8 cellular contexts compared by ENCODE assay signal in the genomic region with DNA sequence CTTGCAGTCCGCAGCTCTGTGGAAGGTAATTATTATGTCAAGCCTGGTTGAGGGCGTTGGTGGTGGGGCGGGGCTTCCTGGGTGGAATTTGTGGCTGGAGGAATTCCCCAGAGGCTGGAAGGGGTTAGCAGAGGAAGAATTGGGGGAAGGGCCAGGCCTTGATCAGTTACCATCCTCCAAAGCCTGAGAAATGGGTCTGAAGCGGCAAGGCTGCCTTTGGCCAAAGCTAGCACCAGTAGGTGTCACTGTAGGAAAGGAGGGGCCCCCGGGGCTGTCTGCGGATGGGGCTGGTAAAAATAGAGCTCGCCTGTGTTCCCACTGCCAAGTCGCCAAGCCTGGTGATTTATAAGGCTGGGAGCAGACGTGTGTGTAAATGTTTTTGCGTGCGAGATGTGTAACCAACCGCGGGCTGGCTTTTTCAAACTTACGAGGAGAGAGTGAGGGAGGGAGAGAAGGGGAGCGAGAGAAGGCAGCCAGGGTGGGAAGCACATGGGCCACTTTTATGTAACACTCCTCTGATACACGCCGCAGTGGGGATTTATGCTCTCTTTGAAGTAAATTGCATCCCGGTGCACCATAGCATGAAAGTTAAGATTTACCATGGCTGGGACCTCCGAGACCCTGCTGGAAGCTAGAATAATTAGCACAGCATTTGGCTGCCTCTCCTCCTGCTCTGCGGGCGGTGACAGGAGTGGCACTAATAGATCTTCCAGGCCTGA.
DNase-seq lines count a peak whose midpoint lies in the region; ATAC-seq, FAIRE-seq and TF ChIP-seq lines count a peak whose summit lies in the region.

No MANE protein-coding gene starts in this region.

- no peaks in the 10 kb centered on the region for H3K9me3 ChIP-seq in CD4-positive, alpha-beta memory T cell (ENCODE audit: control insufficient read depth in 1 of 2, low read length in 2 of 2)
- no peaks in the 10 kb centered on the region for H3K9me3 ChIP-seq in pancreas

- no peak overlapping the region for H3K27ac ChIP-seq in CD4-positive, alpha-beta memory T cell (ENCODE audit: low read depth, low read length)
- H3K27ac ChIP-seq in pancreas: peak overlapping the region in 1 of 4 donors; percentile 17

- no peaks in the 10 kb centered on the region for H3K27me3 ChIP-seq in CD4-positive, alpha-beta memory T cell (ENCODE audit: insufficient read depth, low read length)
- H3K27me3 ChIP-seq in pancreas: peaks cover 0 to 5% (median 0%) of the 10 kb centered on the region in 4 donors

- H3K4me1 ChIP-seq in CD4-positive, alpha-beta memory T cell (ENCODE audit: insufficient read depth, low read length): peaks cover 8% of the 10 kb centered on the region
- peaks cover 0 to 13% (median 10%) of the 10 kb centered on the region in 3 donors for H3K4me1 ChIP-seq in pancreas

- H3K4me3 Mint-ChIP-seq in CD4-positive, alpha-beta memory T cell: peak overlapping the region in 2 of 8 donors; percentile 46 to 65
- H3K4me3 Mint-ChIP-seq in HFFc6: no peak overlapping the region
- no peak overlapping the region for H3K4me3 Mint-ChIP-seq in activated naive CD4-positive, alpha-beta T cell treated with anti-CD3 and anti-CD28 coated beads, Interleukin-2, amount 10 ng/mL, durations not matched to agents 7 days and 5 days

- no peaks in the 10 kb centered on the region for H3K36me3 ChIP-seq in CD4-positive, alpha-beta memory T cell (ENCODE audit: insufficient read depth, low read length)
- H3K36me3 ChIP-seq in pancreas: no peaks in the 10 kb centered on the region

- POLR2A ChIA-PET in CD4-positive, alpha-beta memory T cell (lab: Charles Lee; ENCODE audit: partially characterized antibody): interaction anchor here (1.0 to 1.1 kb wide), 2 partner anchors 283 to 446 kb away, joined by 3 to 4 read pairs; no protein-coding TSS in a partner anchor

- no peak overlapping the region for H3K4me3 ChIP-seq in CD4-positive, alpha-beta memory T cell (ENCODE audit: low read length in 2 of 2)
- H3K4me3 ChIP-seq in pancreas: no peak overlapping the region

- peaks cover 4 to 7% (median 5%) of the 10 kb centered on the region in 4 donors for H3K4me1 Mint-ChIP-seq in CD4-positive, alpha-beta memory T cell
- peaks cover 26% of the 10 kb centered on the region for H3K4me1 Mint-ChIP-seq in HFFc6 (ENCODE audit: low read depth)
- H3K4me1 Mint-ChIP-seq in activated naive CD4-positive, alpha-beta T cell treated with anti-CD3 and anti-CD28 coated beads, Interleukin-2, amount 10 ng/mL, durations not matched to agents 7 days and 5 days: peaks cover 7% of the 10 kb centered on the region

- no peaks in the 10 kb centered on the region for H3K36me3 Mint-ChIP-seq in CD4-positive, alpha-beta memory T cell
- no peaks in the 10 kb centered on the region for H3K36me3 Mint-ChIP-seq in HFFc6 (ENCODE audit: low read depth)
- H3K36me3 Mint-ChIP-seq in activated naive CD4-positive, alpha-beta T cell treated with anti-CD3 and anti-CD28 coated beads, Interleukin-2, amount 10 ng/mL, durations not matched to agents 7 days and 5 days: no peaks in the 10 kb centered on the region

- no peak for FAIRE-seq in pancreas (lab: Jason Lieb, UNC)

- peak; percentile 82 for ATAC-seq in Right ventricle myocardium inferior
- peak; percentile 67 to 88 (median 86) for ATAC-seq in pancreas
- no peak for ATAC-seq in HG03097 (IDR thresholded peaks at IDR 0.05; ENCODE audit: low FRiP score, unreplicated experiment)

- intact Hi-C loops in CD4-positive, alpha-beta memory T cell (cut with micrococcal nuclease): loop anchor here (1.0 to 5.0 kb wide), 7 partner anchors 41 to 536 kb away; no protein-coding TSS in a partner anchor
- intact Hi-C loops in Right ventricle myocardium inferior (cut with DNase I) (loop anchor here (5.0 to 10.0 kb wide), 5 partner anchors 81 to 536 kb away; partner anchors contain the start of gene BCOR), pancreas (cut with DNase I) (loop anchor here in 2 of 3 donors (10.0 kb wide), 2 partner anchors 84 to 544 kb away; no protein-coding TSS in a partner anchor)

- peaks cover 0 to 7% (median 0%) of the 10 kb centered on the region in 8 donors for H3K9me3 Mint-ChIP-seq in CD4-positive, alpha-beta memory T cell
- H3K9me3 Mint-ChIP-seq in HFFc6: no peaks in the 10 kb centered on the region
- no peaks in the 10 kb centered on the region for H3K9me3 Mint-ChIP-seq in activated naive CD4-positive, alpha-beta T cell treated with anti-CD3 and anti-CD28 coated beads, Interleukin-2, amount 10 ng/mL, durations not matched to agents 7 days and 5 days

- TF ChIP-seq CTCF in HFFc6 (IDR thresholded peaks at IDR 0.05) (peak; percentile 76), pancreas (IDR thresholded peaks at IDR 0.05) (peak in 3 of 4 donors; percentile 24 to 34 (median 30))

- CTCF ChIA-PET in CD4-positive, alpha-beta memory T cell (lab: Charles Lee; ENCODE audit: partially characterized antibody): interaction anchor here (0.6 to 4.1 kb wide), 18 partner anchors 13 to 813 kb away, joined by 3 to 17 read pairs (median 3); no protein-coding TSS in a partner anchor
- CTCF ChIA-PET in activated naive CD4-positive, alpha-beta T cell treated with anti-CD3 and anti-CD28 coated beads, Interleukin-2, amount 10 ng/mL, durations not matched to agents 7 days and 5 days (lab: Charles Lee): interaction anchor here (0.6 to 2.0 kb wide), 16 partner anchors 39 to 737 kb away, joined by 3 to 8 read pairs (median 4); no protein-coding TSS in a partner anchor

- H3K27ac Mint-ChIP-seq in CD4-positive, alpha-beta memory T cell: peak overlapping the region in 3 of 7 donors; percentile 59 to 79 (median 70)
- peak overlapping the region; percentile 54; the same call in 1 of the 2 replicates for H3K27ac Mint-ChIP-seq in HFFc6
- H3K27ac Mint-ChIP-seq in activated naive CD4-positive, alpha-beta T cell treated with anti-CD3 and anti-CD28 coated beads, Interleukin-2, amount 10 ng/mL, durations not matched to agents 7 days and 5 days: no peak overlapping the region

- peak; percentile 35 to 61 (median 44) for DNase-seq in CD4-positive, alpha-beta memory T cell
- DNase-seq in HFFc6: peak; percentile 68
- peak; percentile 47 for DNase-seq in SHP77 treated with DMSO at 0.1 percent for 48 hours (lab: John Stamatoyannopoulos, UW)
- peak; percentile 68 for DNase-seq in activated naive CD4-positive, alpha-beta T cell treated with anti-CD3 and anti-CD28 coated beads, Interleukin-2, amount 10 ng/mL, durations not matched to agents 7 days and 5 days
- DNase-seq in Right ventricle myocardium inferior (ENCODE audit: missing footprints): peak; percentile 70
- peak; percentile 62 to 87 (median 73) for DNase-seq in pancreas
- peak; percentile 76 for DNase-seq in ureter (ENCODE audit: low spot score)

- no peaks in the 10 kb centered on the region for H3K27me3 Mint-ChIP-seq in CD4-positive, alpha-beta memory T cell
- peaks cover 2% of the 10 kb centered on the region; the same call in 1 of the 2 replicates for H3K27me3 Mint-ChIP-seq in HFFc6 (ENCODE audit: insufficient read depth)
- H3K27me3 Mint-ChIP-seq in activated naive CD4-positive, alpha-beta T cell treated with anti-CD3 and anti-CD28 coated beads, Interleukin-2, amount 10 ng/mL, durations not matched to agents 7 days and 5 days: peaks cover 21% of the 10 kb centered on the region

- 17 to 21% methylated on average over 21 of the region's 21 CpGs for WGBS in pancreas, 2 donors
